11 cellular contexts compared by ENCODE assay signal in the genomic region with DNA sequence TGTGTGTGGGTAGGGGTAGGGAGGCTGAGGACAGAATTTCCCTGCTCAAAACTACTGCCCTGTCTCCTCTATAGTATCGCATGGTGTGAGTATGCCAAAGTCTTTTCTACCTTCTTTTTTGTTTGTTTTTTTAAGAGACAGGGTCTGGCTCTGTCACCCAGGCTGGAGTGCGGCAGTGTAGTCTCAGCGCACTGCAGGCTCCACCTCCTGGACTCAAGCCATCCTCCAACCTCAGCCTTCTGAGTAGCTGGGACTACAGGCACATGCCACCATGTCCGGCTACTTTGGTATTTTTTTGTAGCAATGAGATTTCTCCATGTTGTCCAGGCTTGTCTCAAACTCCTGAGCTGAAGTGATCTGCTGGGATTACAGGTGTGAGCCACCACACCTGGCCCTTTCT. TPM values are rescaled to one million over a fixed set of nuclear protein-coding genes. Genes with fewer than 3 reads are reported as not detected.
DNase-seq lines count a peak whose midpoint lies in the region; ATAC-seq and TF ChIP-seq lines count a peak whose summit lies in the region.
"Had no signal": no experiment of that assay in that cellular context is flagged by ENCODE, and none has a peak within 500 bp of the region (broad histone marks: within the 10 kb centered on the region; RNA-seq: fewer than 3 reads in every experiment).

No MANE protein-coding gene starts in this region.

- H3K4me3 ChIP-seq in HFF-Myc (replicated peaks; ENCODE audit: low read depth, low read length) = peak overlapping the region; percentile 95
- no peak overlapping the region for H3K4me3 ChIP-seq in suprapubic skin
- H3K4me3 ChIP-seq: tibial artery had no signal

- no peaks in the 10 kb centered on the region for H3K27me3 ChIP-seq in CD4-positive, alpha-beta T cell (ENCODE audit: control insufficient read depth, insufficient read depth, low read length)
- no peaks in the 10 kb centered on the region for H3K27me3 ChIP-seq in suprapubic skin
- H3K27me3 ChIP-seq: tibial artery had no signal

- no peaks in the 10 kb centered on the region for H3K9me3 ChIP-seq in CD4-positive, alpha-beta T cell (ENCODE audit: control insufficient read depth, low read length)
- no peaks in the 10 kb centered on the region for H3K9me3 ChIP-seq in suprapubic skin
- H3K9me3 ChIP-seq: tibial artery had no signal

- POLR2A ChIA-PET in CD4-positive, alpha-beta T cell (lab: Charles Lee) = interaction anchor here (1.0 kb wide), 1 partner anchor 113 kb away, joined by 3 read pairs; a partner anchor contains a TSS

- H3K27ac ChIP-seq in CD4-positive, alpha-beta T cell (ENCODE audit: low read depth, low read length) = no peak overlapping the region
- no peak overlapping the region for H3K27ac ChIP-seq in suprapubic skin
- H3K27ac ChIP-seq: tibial artery had no signal

- TF ChIP-seq POLR2A in suprapubic skin (IDR thresholded peaks at IDR 0.05) = no peak

- no peaks in the 10 kb centered on the region for H3K27me3 Mint-ChIP-seq in CD4-positive, alpha-beta T cell
- peaks cover 0 to under 1% (median 0%) of the 10 kb centered on the region in 3 donors for H3K27me3 Mint-ChIP-seq in naive B cell

- no peak for TF ChIP-seq CTCF in CD4-positive, alpha-beta T cell (IDR thresholded peaks at IDR 0.05)
- TF ChIP-seq CTCF in HFF-Myc (IDR thresholded peaks at IDR 0.05; ENCODE audit: low read depth, low read length, missing control alignments) (no peak), suprapubic skin (IDR thresholded peaks at IDR 0.05) (no peak)

- peaks cover 45% of the 10 kb centered on the region for H3K36me3 ChIP-seq in suprapubic skin

- H3K9me3 Mint-ChIP-seq in CD4-positive, alpha-beta T cell = no peaks in the 10 kb centered on the region
- H3K9me3 Mint-ChIP-seq in naive B cell = no peaks in the 10 kb centered on the region

- ATAC-seq in CD4-positive, alpha-beta T cell (ENCODE audit: poor library complexity) = no peak
- ATAC-seq in naive B cell (ENCODE audit: low read depth in 2 of 2) (no peak), HG03095 (IDR thresholded peaks at IDR 0.05; ENCODE audit: unreplicated experiment) (no peak)

- peaks cover 31% of the 10 kb centered on the region for H3K4me1 ChIP-seq in suprapubic skin

- intact Hi-C loops in CD4-positive, alpha-beta T cell (cut with DNase I, micrococcal nuclease) = loop anchor here (2.0 to 10.0 kb wide), 6 partner anchors 59 to 651 kb away; a partner anchor contains a TSS

- peak overlapping the region; percentile 93 for H3K27ac Mint-ChIP-seq in CD4-positive, alpha-beta T cell
- H3K27ac Mint-ChIP-seq in naive B cell = peak overlapping the region in 2 of 6 donors; percentile 73 to 74

- no peak for TF ChIP-seq EP300 in suprapubic skin (IDR thresholded peaks at IDR 0.05)

- CTCF ChIA-PET in CD4-positive, alpha-beta T cell (lab: Charles Lee) = interaction anchor here (1.5 kb wide), 1 partner anchor 14 kb away, joined by 3 read pairs; no protein-coding TSS in a partner anchor

- no peak for DNase-seq in CD4-positive, alpha-beta T cell
- DNase-seq in HFF-Myc (ENCODE audit: extremely low read depth, low read depth) = no peak
- peak; percentile 60 for DNase-seq in astrocyte of the hippocampus (ENCODE audit: low read depth, low spot score)
- DNase-seq in naive B cell = no peak
- no peak for DNase-seq in midbrain (lab: John Stamatoyannopoulos, UW)
- DNase-seq in suprapubic skin (ENCODE audit: low spot score in 2 of 2) = no peak
- no peak for DNase-seq in activated CD8-positive, alpha-beta memory T cell treated with anti-CD3 and anti-CD28 coated beads, Interleukin-2, amount 50 U/mL, for 48 hours
- DNase-seq: kidney, NCI-H2029, tibial artery had no signal

- peaks cover 55% of the 10 kb centered on the region for H3K36me3 Mint-ChIP-seq in CD4-positive, alpha-beta T cell (ENCODE audit: low read depth)
- H3K36me3 Mint-ChIP-seq in naive B cell = no peaks in the 10 kb centered on the region

- peak overlapping the region; percentile 69 for H3K4me3 Mint-ChIP-seq in CD4-positive, alpha-beta T cell
- H3K4me3 Mint-ChIP-seq in naive B cell = peak overlapping the region in 6 of 8 donors; percentile 24 to 96 (median 58)

- 87% methylated on average over 4 of the region's 4 CpGs for WGBS in suprapubic skin

- peaks cover 50% of the 10 kb centered on the region for H3K4me1 Mint-ChIP-seq in CD4-positive, alpha-beta T cell (ENCODE audit: low read depth)
- peaks cover 9 to 39% (median 23%) of the 10 kb centered on the region in 3 donors for H3K4me1 Mint-ChIP-seq in naive B cell

RNA-seq across cellular contexts. Expression of a gene that starts 2.5 kb away (rescaled TPM):
- 10 to 100 TPM; 40.2 to 40.8 TPM for total RNA-seq in CD4-positive, alpha-beta T cell
- 100 to 1,000 TPM; 104 to 153 (median 121) TPM for polyA plus RNA-seq in naive B cell (ENCODE audit: low read depth in 6 of 6)
- total RNA-seq in suprapubic skin = 10 to 100 TPM; 26.2 to 48.6 (median 32.9) TPM

RNA-seq across cellular contexts. Expression of a gene that starts 58.5 kb away (rescaled TPM):
- total RNA-seq in CD4-positive, alpha-beta T cell = 10 to 100 TPM; 25.3 to 26.6 TPM
- polyA plus RNA-seq in naive B cell (ENCODE audit: low read depth in 6 of 6) = 100 to 1,000 TPM in 3 of 6 donors, 10 to 100 TPM in 3; 92.3 to 138 (median 101) TPM
- 10 to 100 TPM; 65.7 to 91.6 (median 79.0) TPM for total RNA-seq in suprapubic skin
